In genomic region chr19:15014579-15014978, GRCh38 we compare ENCODE assay signal across 16 cellular contexts. TPM values are rescaled to one million over a fixed set of nuclear protein-coding genes. Genes with fewer than 3 reads are reported as not detected.
"Had no signal": no experiment of that assay in that cellular context is flagged by ENCODE, and none has a peak within 500 bp of the region (broad histone marks: within the 10 kb centered on the region; RNA-seq: fewer than 3 reads in every experiment).

No MANE protein-coding gene starts in this region.

- H3K9me3 Mint-ChIP-seq: activated naive CD4-positive, alpha-beta T cell treated with anti-CD3 and anti-CD28 coated beads for 36 hours; activated T-helper 1 cell treated with anti-CD3 and anti-CD28 coated beads, Interleukin-12 subunit alpha, Interleukin-12 subunit beta, Interleukin-2, Interleukin-4 antibody, amounts not matched to agents 30 ng/mL and 10 ng/mL and 1 ng/mL, durations not matched to agents 14 hours and 24 hours and 36 hours had no signal

- H3K9me3 ChIP-seq: pancreas had no signal

- ATAC-seq: left ventricle myocardium superior, pancreas had no signal

- H3K36me3 ChIP-seq: pancreas had no signal

- H3K27ac ChIP-seq: pancreas, skin epidermis had no signal

- H3K4me3 ChIP-seq: pancreas, skin epidermis had no signal

- DNase-seq: activated CD4-positive, alpha-beta T cell treated with anti-CD3 and anti-CD28 coated beads for 48 hours; activated naive CD4-positive, alpha-beta T cell treated with anti-CD3 and anti-CD28 coated beads for 36 hours; foreskin melanocyte; head of caudate nucleus; left ventricle myocardium superior; pancreas; retina; stimulated activated CD4-positive, alpha-beta T cell treated with anti-CD3 and anti-CD28 coated beads, Interleukin-4, amount 100 ng/mL, for 4 hours; T-helper 9 cell had no signal

- H3K4me3 Mint-ChIP-seq: activated naive CD4-positive, alpha-beta T cell treated with anti-CD3 and anti-CD28 coated beads for 36 hours; activated T-helper 1 cell treated with anti-CD3 and anti-CD28 coated beads, Interleukin-12 subunit alpha, Interleukin-12 subunit beta, Interleukin-2, Interleukin-4 antibody, amounts not matched to agents 30 ng/mL and 10 ng/mL and 1 ng/mL, durations not matched to agents 14 hours and 24 hours and 36 hours had no signal

- H3K4me1 ChIP-seq: pancreas had no signal

- H3K27ac Mint-ChIP-seq: activated naive CD4-positive, alpha-beta T cell treated with anti-CD3 and anti-CD28 coated beads for 36 hours; activated T-helper 1 cell treated with anti-CD3 and anti-CD28 coated beads, Interleukin-12 subunit alpha, Interleukin-12 subunit beta, Interleukin-2, Interleukin-4 antibody, amounts not matched to agents 30 ng/mL and 10 ng/mL and 1 ng/mL, durations not matched to agents 14 hours and 24 hours and 36 hours had no signal

- H3K27me3 ChIP-seq: pancreas had no signal

RNA-seq across cellular contexts. Expression of gene CASP14, which starts 34.7 kb away (rescaled TPM):
- total RNA-seq: activated naive CD4-positive, alpha-beta T cell treated with anti-CD3 and anti-CD28 coated beads for 36 hours; activated T-helper 1 cell treated with anti-CD3 and anti-CD28 coated beads, Interleukin-12 subunit alpha, Interleukin-12 subunit beta, Interleukin-2, Interleukin-4 antibody, amounts not matched to agents 30 ng/mL and 10 ng/mL and 1 ng/mL, durations not matched to agents 14 hours and 24 hours and 36 hours; cardiac septum; endothelial cell of umbilical vein; left ventricle myocardium superior; mesenteric fat pad; myocyte; urinary bladder had no signal
- polyA plus RNA-seq: endothelial cell of umbilical vein, urinary bladder had no signal

RNA-seq across cellular contexts. Expression of gene SLC1A6, which starts 34.9 kb away (rescaled TPM):
- total RNA-seq: activated naive CD4-positive, alpha-beta T cell treated with anti-CD3 and anti-CD28 coated beads for 36 hours; activated T-helper 1 cell treated with anti-CD3 and anti-CD28 coated beads, Interleukin-12 subunit alpha, Interleukin-12 subunit beta, Interleukin-2, Interleukin-4 antibody, amounts not matched to agents 30 ng/mL and 10 ng/mL and 1 ng/mL, durations not matched to agents 14 hours and 24 hours and 36 hours; cardiac septum; endothelial cell of umbilical vein; left ventricle myocardium superior; mesenteric fat pad; myocyte; urinary bladder had no signal
- polyA plus RNA-seq: endothelial cell of umbilical vein, urinary bladder had no signal
